In the genomic region with DNA sequence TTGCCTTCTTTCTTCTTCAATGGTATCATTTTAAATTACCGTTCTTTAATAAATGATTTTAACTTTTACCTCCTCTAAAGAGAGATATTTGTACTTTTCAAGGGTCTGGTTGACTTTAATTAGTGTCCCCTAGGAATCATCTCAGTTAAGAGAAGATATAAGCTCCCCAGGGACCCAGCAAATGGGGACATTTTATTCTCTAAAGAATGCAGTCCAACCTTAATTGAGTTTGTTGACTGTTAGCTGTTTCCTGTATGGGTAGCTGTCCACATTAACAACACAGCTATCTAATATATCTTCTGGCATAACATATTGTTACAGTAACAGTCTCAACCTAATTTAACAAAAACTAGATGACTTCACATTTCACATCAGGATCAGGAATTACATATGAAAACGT, we compare ENCODE assay signal across 19 cellular contexts.
DNase-seq lines count a peak whose midpoint lies in the region; ATAC-seq and TF ChIP-seq lines count a peak whose summit lies in the region.
"Had no signal": no experiment of that assay in that cellular context is flagged by ENCODE, and none has a peak within 500 bp of the region (broad histone marks: within the 10 kb centered on the region; RNA-seq: fewer than 3 reads in every experiment).

No MANE protein-coding gene starts in this region.

- H3K56ac ChIP-seq in IMR-90 (ENCODE audit: extremely low read depth, insufficient read depth, low read length) = no peak overlapping the region

- H3F3A ChIP-seq in PC-3 (ENCODE audit: low read length, unreplicated experiment) = no peaks in the 10 kb centered on the region

- no peaks in the 10 kb centered on the region for H3K9me2 ChIP-seq in PC-3 (replicated peaks; ENCODE audit: low read length)

- dilution Hi-C loops in IMR-90 (cut with HindIII; ENCODE audit: low sequenced_read_pairs, unreplicated experiment) = no loop called here

- H2AK9ac ChIP-seq in IMR-90 (replicated peaks; ENCODE audit: low read depth, low read length, poor library complexity) = no peak overlapping the region

- no peaks in the 10 kb centered on the region for H3K79me2 ChIP-seq in PC-3 (ENCODE audit: low read length)

- no peaks in the 10 kb centered on the region for H4K20me1 ChIP-seq in BLaER1
- no peaks in the 10 kb centered on the region for H4K20me1 ChIP-seq in IMR-90 (ENCODE audit: insufficient read depth, low read length)
- H4K20me1 ChIP-seq in PC-3 (ENCODE audit: low read length) = no peaks in the 10 kb centered on the region

- H3K4me2 ChIP-seq in BLaER1 (peak overlapping the region; percentile 11), IMR-90 (ENCODE audit: low read depth, low read length) (no peak overlapping the region), PC-3 (ENCODE audit: low read length) (0 out of 2 replicates have a peak overlapping the region, but pooled peaks have one; percentile 39), skeletal muscle satellite cell (ENCODE audit: low read length) (peak overlapping the region; percentile 32)

- TF ChIP-seq CTCF in IMR-90 (conservative IDR thresholded peaks at IDR 0.05; ENCODE audit: low read depth, low read length) = no peak
- TF ChIP-seq CTCF in PC-3 (conservative IDR thresholded peaks at IDR 0.05; ENCODE audit: low read depth, low read length) = no peak

- POLR2A ChIA-PET in IMR-90 (lab: Charles Lee; ENCODE audit: unreplicated experiment) (no interaction called here), PC-3 (lab: Charles Lee; ENCODE audit: unreplicated experiment) (interaction anchor here (0.5 kb wide), 1 partner anchor 38 kb away, joined by 3 read pairs; no protein-coding TSS in a partner anchor)

- H2AFZ ChIP-seq in IMR-90 (replicated peaks; ENCODE audit: low read length, poor library complexity) (no peak overlapping the region), PC-3 (ENCODE audit: low read length) (no peak overlapping the region)

- no peaks in the 10 kb centered on the region for H3K79me1 ChIP-seq in IMR-90 (ENCODE audit: low read depth in 1 of 2, low read length in 2 of 2)

- H4K91ac ChIP-seq in IMR-90 (ENCODE audit: insufficient read depth, low read depth, low read length) = no peak overlapping the region

- H3K4me3 ChIP-seq in BLaER1 = no peak overlapping the region
- H3K4me3 ChIP-seq in IMR-90 (ENCODE audit: insufficient read depth, low read depth, low read length) = no peak overlapping the region
- H3K4me3 ChIP-seq in PC-3 (ENCODE audit: low read length) = no peak overlapping the region
- H3K4me3 ChIP-seq in skeletal muscle satellite cell (ENCODE audit: low read length) = no peak overlapping the region
- H3K4me3 ChIP-seq in MG63 = no peak overlapping the region
- H3K4me3 ChIP-seq: GM12878 had no signal

- H2BK15ac ChIP-seq in IMR-90 (ENCODE audit: low read depth, low read length) = no peak overlapping the region

- no peak overlapping the region for H2BK5ac ChIP-seq in IMR-90 (ENCODE audit: low read depth, low read length, poor library complexity, severe bottlenecking)

- H3K4me1 ChIP-seq in BLaER1 (peaks cover 13% of the 10 kb centered on the region), IMR-90 (ENCODE audit: control insufficient read depth, insufficient read depth, low read length) (peaks cover 5% of the 10 kb centered on the region; the same call in 1 of the 2 replicates), PC-3 (ENCODE audit: insufficient read depth, low read length) (peaks cover 49% of the 10 kb centered on the region), skeletal muscle satellite cell (ENCODE audit: control insufficient read depth, insufficient read depth, low read length) (peaks cover 45% of the 10 kb centered on the region)

- H3K14ac ChIP-seq in IMR-90 (replicated peaks; ENCODE audit: low read depth, low read length) = no peak overlapping the region; the same call in 1 of the 2 replicates

- no peak overlapping the region for H4K5ac ChIP-seq in IMR-90 (ENCODE audit: low read depth, low read length)

- H3K9me1 ChIP-seq in IMR-90 (ENCODE audit: insufficient read depth, low read length) = no peaks in the 10 kb centered on the region

- no CpG with 5 or more reads among the region's 2 CpGs for WGBS in IMR-90 (ENCODE audit: extremely low coverage in 2 of 2, insufficient read length in 1 of 2), 2 experiments

- no peak for DNase-seq in IMR-90
- DNase-seq in PC-3 = no peak
- DNase-seq in DMS 273 treated with DMSO at 0.1 percent for 48 hours (lab: John Stamatoyannopoulos, UW) = no peak
- no peak for DNase-seq in MG63
- DNase-seq: AML-193; CD4-positive, CD25-positive, alpha-beta regulatory T cell; COR-L47; DMS153; GDM1; NCI-H1105; NCI-H2107; NCI-H748 treated with DMSO at 0.1 percent for 48 hours; NK-92 treated with Interleukin-12 subunit alpha and Interleukin-12 subunit beta, amount 100 ng/mL, for 24 hours; Right ventricle myocardium superior; T-helper 1 cell had no signal

- H3K27ac ChIP-seq in BLaER1 = no peak overlapping the region
- no peak overlapping the region for H3K27ac ChIP-seq in IMR-90 (ENCODE audit: insufficient read depth, low read length)
- H3K27ac ChIP-seq in PC-3 (ENCODE audit: low read length) = no peak overlapping the region

- no peak overlapping the region for H2AK5ac ChIP-seq in IMR-90 (ENCODE audit: low read depth, low read length)

- ATAC-seq in IMR-90 (ENCODE audit: low read depth) (no peak), PC-3 (no peak), HG02678 (IDR thresholded peaks at IDR 0.05; ENCODE audit: unreplicated experiment) (no peak)
- ATAC-seq: GM12878 had no signal

- in situ Hi-C loops in IMR-90 (cut with MboI; ENCODE audit: low sequenced_read_pairs) = no loop called here

- CTCF ChIA-PET in IMR-90 (lab: Yijun Ruan, JAX) (no interaction called here), PC-3 (lab: Charles Lee) (no interaction called here)

- no peak for TF ChIP-seq POLR2A in IMR-90 (IDR thresholded peaks at IDR 0.05; ENCODE audit: low read depth, low read length)

- H3K36me3 ChIP-seq in BLaER1 (no peaks in the 10 kb centered on the region), IMR-90 (ENCODE audit: control insufficient read depth, insufficient read depth, low read length) (no peaks in the 10 kb centered on the region), PC-3 (ENCODE audit: low read depth, low read length) (no peaks in the 10 kb centered on the region), skeletal muscle satellite cell (ENCODE audit: insufficient read depth, low read length) (no peaks in the 10 kb centered on the region), MG63 (no peaks in the 10 kb centered on the region)

- no peak overlapping the region for H4K8ac ChIP-seq in IMR-90 (ENCODE audit: low read depth in 2 of 2, low read length in 2 of 2)

- H3K18ac ChIP-seq in IMR-90 (ENCODE audit: low read depth, low read length) = no peak overlapping the region

- H2BK20ac ChIP-seq in IMR-90 (ENCODE audit: low read depth, low read length) = peak overlapping the region; percentile 66; the same call in 1 of the 2 replicates

- H3K9me3 ChIP-seq in BLaER1 (no peaks in the 10 kb centered on the region), IMR-90 (ENCODE audit: control insufficient read depth, insufficient read depth, low read length) (no peaks in the 10 kb centered on the region), PC-3 (ENCODE audit: low read length) (no peaks in the 10 kb centered on the region), skeletal muscle satellite cell (replicated peaks; ENCODE audit: low read length) (no peaks in the 10 kb centered on the region), MG63 (no peaks in the 10 kb centered on the region)

- H2BK120ac ChIP-seq in IMR-90 (ENCODE audit: low read depth, low read length) = peak overlapping the region; percentile 33; the same call in 1 of the 2 replicates

- TF ChIP-seq RAD21 in IMR-90 (IDR thresholded peaks at IDR 0.05; ENCODE audit: low read length) = no peak

- intact Hi-C loops in IMR-90 (cut with micrococcal nuclease) (no loop called here), PC-3 (cut with micrococcal nuclease) (no loop called here)

- peak overlapping the region; percentile 59; the same call in 1 of the 2 replicates for H3K4ac ChIP-seq in IMR-90 (ENCODE audit: low read depth, low read length)

- H3K27me3 ChIP-seq in BLaER1 (no peaks in the 10 kb centered on the region), IMR-90 (ENCODE audit: control insufficient read depth, insufficient read depth, low read length) (no peaks in the 10 kb centered on the region), PC-3 (ENCODE audit: low read length) (no peaks in the 10 kb centered on the region), skeletal muscle satellite cell (ENCODE audit: control insufficient read depth, insufficient read depth, low read length) (no peaks in the 10 kb centered on the region), MG63 (no peaks in the 10 kb centered on the region)

- BruUV-seq in IMR-90 (replicated peaks; lab: Mats Ljungman, UMichigan) = no TSS peak
- BruUV-seq in PC-3 (replicated peaks; lab: Mats Ljungman, UMichigan) = no TSS peak

- no peak overlapping the region for H3K23ac ChIP-seq in IMR-90 (ENCODE audit: low read depth, low read length)

- H3K9ac ChIP-seq in BLaER1 (no peak overlapping the region), IMR-90 (ENCODE audit: low read depth, low read length) (no peak overlapping the region), PC-3 (ENCODE audit: low read length) (no peak overlapping the region), skeletal muscle satellite cell (ENCODE audit: low read depth, low read length) (no peak overlapping the region)

TF ChIP-seq in IMR-90, 13 proteins besides CTCF, POLR2A, EP300 and RAD21 (continues in another document):
- TF ChIP-seq CHD1 (IDR thresholded peaks at IDR 0.05; ENCODE audit: low read depth, low read length) (no peak), MAFK (IDR thresholded peaks at IDR 0.05; ENCODE audit: low read depth, low read length) (no peak), RFX5 (IDR thresholded peaks at IDR 0.05; ENCODE audit: low read depth, low read length) (no peak), SMC3 (IDR thresholded peaks at IDR 0.05; ENCODE audit: low read depth, low read length) (no peak), BHLHE40 (IDR thresholded peaks at IDR 0.05; ENCODE audit: low read depth, low read length) (no peak), NFE2L2 (IDR thresholded peaks at IDR 0.05; ENCODE audit: low read depth, low read length) (no peak), FOS (IDR thresholded peaks at IDR 0.05; ENCODE audit: low read depth, low read length) (no peak)
- TF ChIP-seq, protein P1, sequence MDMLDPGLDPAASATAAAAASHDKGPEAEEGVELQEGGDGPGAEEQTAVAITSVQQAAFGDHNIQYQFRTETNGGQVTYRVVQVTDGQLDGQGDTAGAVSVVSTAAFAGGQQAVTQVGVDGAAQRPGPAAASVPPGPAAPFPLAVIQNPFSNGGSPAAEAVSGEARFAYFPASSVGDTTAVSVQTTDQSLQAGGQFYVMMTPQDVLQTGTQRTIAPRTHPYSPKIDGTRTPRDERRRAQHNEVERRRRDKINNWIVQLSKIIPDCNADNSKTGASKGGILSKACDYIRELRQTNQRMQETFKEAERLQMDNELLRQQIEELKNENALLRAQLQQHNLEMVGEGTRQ (IDR thresholded peaks at IDR 0.05; ENCODE audit: low read depth, low read length) = no peak
